ENCODE assay signal across 1 cellular context in genomic region chr6:79536969-79537747, GRCh38.
A peak's percentile ranks its signal among the peaks of the same experiment; 100 is the strongest.
TF ChIP-seq lines count a peak whose summit lies in the region.

Gene LCA5, minus strand, starts transcription at chr6:79537430. Its CDS starts 18,536 bp downstream, at chr6:79518894.

TF ChIP-seq in K562, 482 proteins besides CTCF, POLR2A, EP300 and RAD21 (continued from another document and continues in another):
- TF ChIP-seq, protein P1, sequence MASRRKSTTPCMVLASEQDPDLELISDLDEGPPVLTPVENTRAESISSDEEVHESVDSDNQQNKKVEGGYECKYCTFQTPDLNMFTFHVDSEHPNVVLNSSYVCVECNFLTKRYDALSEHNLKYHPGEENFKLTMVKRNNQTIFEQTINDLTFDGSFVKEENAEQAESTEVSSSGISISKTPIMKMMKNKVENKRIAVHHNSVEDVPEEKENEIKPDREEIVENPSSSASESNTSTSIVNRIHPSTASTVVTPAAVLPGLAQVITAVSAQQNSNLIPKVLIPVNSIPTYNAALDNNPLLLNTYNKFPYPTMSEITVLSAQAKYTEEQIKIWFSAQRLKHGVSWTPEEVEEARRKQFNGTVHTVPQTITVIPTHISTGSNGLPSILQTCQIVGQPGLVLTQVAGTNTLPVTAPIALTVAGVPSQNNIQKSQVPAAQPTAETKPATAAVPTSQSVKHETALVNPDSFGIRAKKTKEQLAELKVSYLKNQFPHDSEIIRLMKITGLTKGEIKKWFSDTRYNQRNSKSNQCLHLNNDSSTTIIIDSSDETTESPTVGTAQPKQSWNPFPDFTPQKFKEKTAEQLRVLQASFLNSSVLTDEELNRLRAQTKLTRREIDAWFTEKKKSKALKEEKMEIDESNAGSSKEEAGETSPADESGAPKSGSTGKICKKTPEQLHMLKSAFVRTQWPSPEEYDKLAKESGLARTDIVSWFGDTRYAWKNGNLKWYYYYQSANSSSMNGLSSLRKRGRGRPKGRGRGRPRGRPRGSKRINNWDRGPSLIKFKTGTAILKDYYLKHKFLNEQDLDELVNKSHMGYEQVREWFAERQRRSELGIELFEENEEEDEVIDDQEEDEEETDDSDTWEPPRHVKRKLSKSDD (conservative IDR thresholded peaks at IDR 0.05; ENCODE audit: low read length) = no peak
- TF ChIP-seq CBX2 (IDR thresholded peaks at IDR 0.05; ENCODE audit: insufficient read depth, low read length, poor library complexity, severe bottlenecking) = no peak
- no peak for TF ChIP-seq AFF4 (CRISPR knock-in tag; IDR thresholded peaks at IDR 0.05)
- 0 out of 2 replicates have a peak, but pooled peaks have one; percentile 16 for TF ChIP-seq MYNN (IDR thresholded peaks at IDR 0.05)
- no peak for TF ChIP-seq MYNN (CRISPR knock-in tag; IDR thresholded peaks at IDR 0.05)
- TF ChIP-seq, protein P2, sequence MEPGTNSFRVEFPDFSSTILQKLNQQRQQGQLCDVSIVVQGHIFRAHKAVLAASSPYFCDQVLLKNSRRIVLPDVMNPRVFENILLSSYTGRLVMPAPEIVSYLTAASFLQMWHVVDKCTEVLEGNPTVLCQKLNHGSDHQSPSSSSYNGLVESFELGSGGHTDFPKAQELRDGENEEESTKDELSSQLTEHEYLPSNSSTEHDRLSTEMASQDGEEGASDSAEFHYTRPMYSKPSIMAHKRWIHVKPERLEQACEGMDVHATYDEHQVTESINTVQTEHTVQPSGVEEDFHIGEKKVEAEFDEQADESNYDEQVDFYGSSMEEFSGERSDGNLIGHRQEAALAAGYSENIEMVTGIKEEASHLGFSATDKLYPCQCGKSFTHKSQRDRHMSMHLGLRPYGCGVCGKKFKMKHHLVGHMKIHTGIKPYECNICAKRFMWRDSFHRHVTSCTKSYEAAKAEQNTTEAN (CRISPR knock-in tag; IDR thresholded peaks at IDR 0.05) = no peak
- no peak for TF ChIP-seq RBM34 (IDR thresholded peaks at IDR 0.05; ENCODE audit: borderline replicate concordance, insufficient read depth, low read length)
- TF ChIP-seq, protein P3, sequence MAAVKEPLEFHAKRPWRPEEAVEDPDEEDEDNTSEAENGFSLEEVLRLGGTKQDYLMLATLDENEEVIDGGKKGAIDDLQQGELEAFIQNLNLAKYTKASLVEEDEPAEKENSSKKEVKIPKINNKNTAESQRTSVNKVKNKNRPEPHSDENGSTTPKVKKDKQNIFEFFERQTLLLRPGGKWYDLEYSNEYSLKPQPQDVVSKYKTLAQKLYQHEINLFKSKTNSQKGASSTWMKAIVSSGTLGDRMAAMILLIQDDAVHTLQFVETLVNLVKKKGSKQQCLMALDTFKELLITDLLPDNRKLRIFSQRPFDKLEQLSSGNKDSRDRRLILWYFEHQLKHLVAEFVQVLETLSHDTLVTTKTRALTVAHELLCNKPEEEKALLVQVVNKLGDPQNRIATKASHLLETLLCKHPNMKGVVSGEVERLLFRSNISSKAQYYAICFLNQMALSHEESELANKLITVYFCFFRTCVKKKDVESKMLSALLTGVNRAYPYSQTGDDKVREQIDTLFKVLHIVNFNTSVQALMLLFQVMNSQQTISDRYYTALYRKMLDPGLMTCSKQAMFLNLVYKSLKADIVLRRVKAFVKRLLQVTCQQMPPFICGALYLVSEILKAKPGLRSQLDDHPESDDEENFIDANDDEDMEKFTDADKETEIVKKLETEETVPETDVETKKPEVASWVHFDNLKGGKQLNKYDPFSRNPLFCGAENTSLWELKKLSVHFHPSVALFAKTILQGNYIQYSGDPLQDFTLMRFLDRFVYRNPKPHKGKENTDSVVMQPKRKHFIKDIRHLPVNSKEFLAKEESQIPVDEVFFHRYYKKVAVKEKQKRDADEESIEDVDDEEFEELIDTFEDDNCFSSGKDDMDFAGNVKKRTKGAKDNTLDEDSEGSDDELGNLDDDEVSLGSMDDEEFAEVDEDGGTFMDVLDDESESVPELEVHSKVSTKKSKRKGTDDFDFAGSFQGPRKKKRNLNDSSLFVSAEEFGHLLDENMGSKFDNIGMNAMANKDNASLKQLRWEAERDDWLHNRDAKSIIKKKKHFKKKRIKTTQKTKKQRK (IDR thresholded peaks at IDR 0.05; ENCODE audit: borderline replicate concordance, low read depth, low read length) = peak; percentile 86
- no peak for TF ChIP-seq E2F8 (IDR thresholded peaks at IDR 0.05; ENCODE audit: low read depth, partially characterized antibody)
- TF ChIP-seq, protein P4, sequence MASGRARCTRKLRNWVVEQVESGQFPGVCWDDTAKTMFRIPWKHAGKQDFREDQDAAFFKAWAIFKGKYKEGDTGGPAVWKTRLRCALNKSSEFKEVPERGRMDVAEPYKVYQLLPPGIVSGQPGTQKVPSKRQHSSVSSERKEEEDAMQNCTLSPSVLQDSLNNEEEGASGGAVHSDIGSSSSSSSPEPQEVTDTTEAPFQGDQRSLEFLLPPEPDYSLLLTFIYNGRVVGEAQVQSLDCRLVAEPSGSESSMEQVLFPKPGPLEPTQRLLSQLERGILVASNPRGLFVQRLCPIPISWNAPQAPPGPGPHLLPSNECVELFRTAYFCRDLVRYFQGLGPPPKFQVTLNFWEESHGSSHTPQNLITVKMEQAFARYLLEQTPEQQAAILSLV (tag; IDR thresholded peaks at IDR 0.05) = no peak
- TF ChIP-seq NFE2L1 (tag; IDR thresholded peaks at IDR 0.05; ENCODE audit: borderline replicate concordance, low read depth) = no peak
- TF ChIP-seq, protein P5, sequence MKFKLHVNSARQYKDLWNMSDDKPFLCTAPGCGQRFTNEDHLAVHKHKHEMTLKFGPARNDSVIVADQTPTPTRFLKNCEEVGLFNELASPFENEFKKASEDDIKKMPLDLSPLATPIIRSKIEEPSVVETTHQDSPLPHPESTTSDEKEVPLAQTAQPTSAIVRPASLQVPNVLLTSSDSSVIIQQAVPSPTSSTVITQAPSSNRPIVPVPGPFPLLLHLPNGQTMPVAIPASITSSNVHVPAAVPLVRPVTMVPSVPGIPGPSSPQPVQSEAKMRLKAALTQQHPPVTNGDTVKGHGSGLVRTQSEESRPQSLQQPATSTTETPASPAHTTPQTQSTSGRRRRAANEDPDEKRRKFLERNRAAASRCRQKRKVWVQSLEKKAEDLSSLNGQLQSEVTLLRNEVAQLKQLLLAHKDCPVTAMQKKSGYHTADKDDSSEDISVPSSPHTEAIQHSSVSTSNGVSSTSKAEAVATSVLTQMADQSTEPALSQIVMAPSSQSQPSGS (CRISPR knock-in tag; IDR thresholded peaks at IDR 0.05) = no peak
- TF ChIP-seq NFRKB (IDR thresholded peaks at IDR 0.05; ENCODE audit: low read depth) = peak; percentile 72
- TF ChIP-seq HNRNPK (IDR thresholded peaks at IDR 0.05; ENCODE audit: low read depth, low read length, poor library complexity, severe bottlenecking) = no peak
- TF ChIP-seq MEF2A (IDR thresholded peaks at IDR 0.05; ENCODE audit: control insufficient read depth, low read depth, low read length) = no peak
- no peak for TF ChIP-seq GTF2F1 (IDR thresholded peaks at IDR 0.05; ENCODE audit: low read depth, low read length)
- no peak for TF ChIP-seq CAMTA2 (CRISPR knock-in tag; conservative IDR thresholded peaks at IDR 0.05)
- no peak for TF ChIP-seq NCOA4 (IDR thresholded peaks at IDR 0.05; ENCODE audit: partially characterized antibody)
- no peak for TF ChIP-seq MAFG (tag; conservative IDR thresholded peaks at IDR 0.05)
- peak; percentile 82 for TF ChIP-seq CHD2 (IDR thresholded peaks at IDR 0.05; ENCODE audit: low read depth, low read length)
- no peak for TF ChIP-seq TAF9B (IDR thresholded peaks at IDR 0.05; ENCODE audit: partially characterized antibody)
- TF ChIP-seq RNF2 (IDR thresholded peaks at IDR 0.05) = no peak
- no peak for TF ChIP-seq COPS2 (conservative IDR thresholded peaks at IDR 0.05)
- no peak for TF ChIP-seq ZKSCAN8 (CRISPR knock-in tag; IDR thresholded peaks at IDR 0.05)
- no peak for TF ChIP-seq ZNF584 (CRISPR knock-in tag; IDR thresholded peaks at IDR 0.05; ENCODE audit: low read depth)
- TF ChIP-seq NELFE (IDR thresholded peaks at IDR 0.05; ENCODE audit: insufficient read depth, insufficient read length) = no peak
- TF ChIP-seq KLF1 (tag; IDR thresholded peaks at IDR 0.05) = no peak
- TF ChIP-seq PTBP1 (IDR thresholded peaks at IDR 0.05; ENCODE audit: low read depth, low read length) = no peak
- 0 out of 2 replicates have a peak, but pooled peaks have one; percentile 54 for TF ChIP-seq XRCC5 (IDR thresholded peaks at IDR 0.05; ENCODE audit: low read depth, low read length)
- no peak for TF ChIP-seq STAT5A (IDR thresholded peaks at IDR 0.05; ENCODE audit: borderline replicate concordance, low read length)
- TF ChIP-seq CBFB (CRISPR knock-in tag; IDR thresholded peaks at IDR 0.05) = no peak
- TF ChIP-seq POU5F1 (IDR thresholded peaks at IDR 0.05; ENCODE audit: borderline replicate concordance, low read depth, low read length, partially characterized antibody) = no peak
- no peak for TF ChIP-seq ZNF354B (CRISPR knock-in tag; IDR thresholded peaks at IDR 0.05)
- TF ChIP-seq ETS2 (tag; IDR thresholded peaks at IDR 0.05; ENCODE audit: borderline replicate concordance, poor library complexity, severe bottlenecking) = no peak
- TF ChIP-seq, protein P6, sequence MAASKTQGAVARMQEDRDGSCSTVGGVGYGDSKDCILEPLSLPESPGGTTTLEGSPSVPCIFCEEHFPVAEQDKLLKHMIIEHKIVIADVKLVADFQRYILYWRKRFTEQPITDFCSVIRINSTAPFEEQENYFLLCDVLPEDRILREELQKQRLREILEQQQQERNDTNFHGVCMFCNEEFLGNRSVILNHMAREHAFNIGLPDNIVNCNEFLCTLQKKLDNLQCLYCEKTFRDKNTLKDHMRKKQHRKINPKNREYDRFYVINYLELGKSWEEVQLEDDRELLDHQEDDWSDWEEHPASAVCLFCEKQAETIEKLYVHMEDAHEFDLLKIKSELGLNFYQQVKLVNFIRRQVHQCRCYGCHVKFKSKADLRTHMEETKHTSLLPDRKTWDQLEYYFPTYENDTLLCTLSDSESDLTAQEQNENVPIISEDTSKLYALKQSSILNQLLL (CRISPR knock-in tag; IDR thresholded peaks at IDR 0.05; ENCODE audit: borderline replicate concordance) = no peak
- TF ChIP-seq ZNF436 (CRISPR knock-in tag; IDR thresholded peaks at IDR 0.05) = no peak
- TF ChIP-seq DPF2 (IDR thresholded peaks at IDR 0.05) = no peak; the same call in 1 of the 2 replicates
- TF ChIP-seq CREB1 (IDR thresholded peaks at IDR 0.05) = peak; percentile 54; the same call in 1 of the 2 replicates
- peak; percentile 49; the same call in 1 of the 2 replicates for TF ChIP-seq CREB1 (CRISPR knock-in tag; IDR thresholded peaks at IDR 0.05)
- TF ChIP-seq DMBX1 (CRISPR knock-in tag; IDR thresholded peaks at IDR 0.05; ENCODE audit: borderline replicate concordance) = no peak
- TF ChIP-seq ZKSCAN1 (IDR thresholded peaks at IDR 0.05; ENCODE audit: low read depth, low read length) = no peak
- no peak; the same call in 1 of the 2 replicates for TF ChIP-seq ARID2 (IDR thresholded peaks at IDR 0.05)
- no peak for TF ChIP-seq SAFB (IDR thresholded peaks at IDR 0.05; ENCODE audit: borderline replicate concordance, low read depth, low read length)
- no peak for TF ChIP-seq RBM22 (IDR thresholded peaks at IDR 0.05; ENCODE audit: low read depth, low read length, poor library complexity, severe bottlenecking)
- TF ChIP-seq PYGO2 (tag; IDR thresholded peaks at IDR 0.05) = no peak
- no peak for TF ChIP-seq SLC30A9 (CRISPR knock-in tag; IDR thresholded peaks at IDR 0.05)
- no peak for TF ChIP-seq PHTF2 (CRISPR knock-in tag; IDR thresholded peaks at IDR 0.05)
- peak; percentile 71 for TF ChIP-seq KDM5B (IDR thresholded peaks at IDR 0.05; ENCODE audit: insufficient replicate concordance, low read depth, low read length)
- TF ChIP-seq SMAD2 (IDR thresholded peaks at IDR 0.05; ENCODE audit: low read depth, low read length) = no peak
